ENCODE assay signal across 19 cellular contexts in genomic region chr21:38470762-38471161, GRCh38. TPM values are rescaled to one million over a fixed set of nuclear protein-coding genes. Genes with fewer than 3 reads are reported as not detected.
DNase-seq lines count a peak whose midpoint lies in the region; ATAC-seq, FAIRE-seq and TF ChIP-seq lines count a peak whose summit lies in the region.
"Had no signal": no experiment of that assay in that cellular context is flagged by ENCODE, and none has a peak within 500 bp of the region (broad histone marks: within the 10 kb centered on the region; RNA-seq: fewer than 3 reads in every experiment).

No MANE protein-coding gene starts in this region.

- H3K4me1 ChIP-seq in endothelial cell of umbilical vein (ENCODE audit: control insufficient read depth, extremely low read depth, insufficient read depth, low read length) = peaks cover 67% of the 10 kb centered on the region
- no peaks in the 10 kb centered on the region for H3K4me1 ChIP-seq in A673 (ENCODE audit: insufficient read depth, low read length, poor library complexity, severe bottlenecking)
- H3K4me1 ChIP-seq: neural progenitor cell had no signal

- no peak overlapping the region for H3K9ac ChIP-seq in endothelial cell of umbilical vein (replicated peaks; ENCODE audit: extremely low read depth, insufficient read depth, low read length)
- H3K9ac ChIP-seq: neural progenitor cell had no signal

- H3K27ac ChIP-seq in endothelial cell of umbilical vein (ENCODE audit: insufficient read depth, low read depth, low read length) (peak overlapping the region; percentile 63), A673 (ENCODE audit: low read depth, low read length, poor library complexity, severe bottlenecking) (no peak overlapping the region)
- H3K27ac ChIP-seq: neural progenitor cell had no signal

- H3K4me3 ChIP-seq in endothelial cell of umbilical vein (replicated peaks in 1 of 3; ENCODE audit: insufficient read depth in 1 of 3, low read depth in 1 of 3, low read length in 3 of 3) (no peak overlapping the region), A673 (ENCODE audit: low read depth, low read length, poor library complexity, severe bottlenecking) (no peak overlapping the region)
- H3K4me3 ChIP-seq: neural progenitor cell had no signal

- intact Hi-C loops in endothelial cell of umbilical vein (cut with micrococcal nuclease) = loop anchor here (10.0 kb wide), 1 partner anchor 166 kb away; no protein-coding TSS in a partner anchor
- intact Hi-C loops in A673 (cut with micrococcal nuclease; ENCODE audit: unreplicated experiment) = no loop called here

- no peak overlapping the region for H3K4me3 Mint-ChIP-seq in WTC11
- H3K4me3 Mint-ChIP-seq: activated CD4-positive, alpha-beta T cell treated with anti-CD3 and anti-CD28 coated beads, Interleukin-2, amount 10 ng/mL, durations not matched to agents 7 days and 5 days; activated naive CD8-positive, alpha-beta T cell treated with anti-CD3 and anti-CD28 coated beads, Interleukin-2, amount 10 ng/mL, durations not matched to agents 7 days and 5 days; memory B cell; neural progenitor cell; stimulated activated effector memory CD8-positive, alpha-beta T cell treated with anti-CD3 and anti-CD28 coated beads, Interleukin-12 subunit alpha, Interleukin-12 subunit beta, amount 100 ng/mL, for 72 hours had no signal

- TF ChIP-seq POLR2A in endothelial cell of umbilical vein (IDR thresholded peaks at IDR 0.05; ENCODE audit: low read depth, low read length) = no peak

- POLR2A ChIA-PET in endothelial cell of umbilical vein (lab: Charles Lee) (interaction anchor here (1.3 kb wide), 1 partner anchor 16 kb away, joined by 7 read pairs; no protein-coding TSS in a partner anchor), WTC11 (lab: Charles Lee) (no interaction called here), A673 (lab: Charles Lee; ENCODE audit: low non-redundant PET) (no interaction called here)

- no peak overlapping the region for H3K27ac Mint-ChIP-seq in WTC11
- H3K27ac Mint-ChIP-seq: activated CD4-positive, alpha-beta T cell treated with anti-CD3 and anti-CD28 coated beads, Interleukin-2, amount 10 ng/mL, durations not matched to agents 7 days and 5 days; activated naive CD8-positive, alpha-beta T cell treated with anti-CD3 and anti-CD28 coated beads, Interleukin-2, amount 10 ng/mL, durations not matched to agents 7 days and 5 days; memory B cell; neural progenitor cell; stimulated activated effector memory CD8-positive, alpha-beta T cell treated with anti-CD3 and anti-CD28 coated beads, Interleukin-12 subunit alpha, Interleukin-12 subunit beta, amount 100 ng/mL, for 72 hours had no signal

- dilution Hi-C loops in endothelial cell of umbilical vein (cut with MboI; ENCODE audit: extremely low pct_ligation_motif_present, low sequenced_read_pairs) = no loop called here

- ATAC-seq in omental fat pad (ENCODE audit: low FRiP score) (peak; percentile 50), WTC11 (no peak), GM21390 (IDR thresholded peaks at IDR 0.05; ENCODE audit: unreplicated experiment) (no peak)
- ATAC-seq: sciatic nerve; stimulated activated effector memory CD8-positive, alpha-beta T cell treated with anti-CD3 and anti-CD28 coated beads, Interleukin-12 subunit alpha, Interleukin-12 subunit beta, amount 100 ng/mL, for 72 hours had no signal

- H3K27me3 ChIP-seq in endothelial cell of umbilical vein (ENCODE audit: control insufficient read depth in 2 of 2, insufficient read depth in 2 of 2, low read length in 2 of 2) (no peaks in the 10 kb centered on the region), A673 (replicated peaks; ENCODE audit: insufficient read depth, low read depth, low read length, poor library complexity) (peaks cover 18% of the 10 kb centered on the region)

- BruUV-seq in endothelial cell of umbilical vein (replicated peaks; lab: Mats Ljungman, UMichigan) (no TSS peak), A673 (replicated peaks; lab: Mats Ljungman, UMichigan) (no TSS peak)

- H4K20me1 ChIP-seq in endothelial cell of umbilical vein (replicated peaks; ENCODE audit: control insufficient read depth, extremely low read depth, insufficient read depth, low read length) = peaks cover 5% of the 10 kb centered on the region

- no peaks in the 10 kb centered on the region for H3K9me1 ChIP-seq in endothelial cell of umbilical vein (replicated peaks; ENCODE audit: control insufficient read depth, extremely low read depth, insufficient read depth, low read length)

- no peaks in the 10 kb centered on the region for H3K9me3 Mint-ChIP-seq in WTC11
- H3K9me3 Mint-ChIP-seq: activated CD4-positive, alpha-beta T cell treated with anti-CD3 and anti-CD28 coated beads, Interleukin-2, amount 10 ng/mL, durations not matched to agents 7 days and 5 days; neural progenitor cell had no signal

- H3K36me3 ChIP-seq in endothelial cell of umbilical vein (ENCODE audit: control insufficient read depth in 2 of 2, extremely low read depth in 1 of 2, insufficient read depth in 2 of 2, low read length in 2 of 2) (peaks cover 11 to 15% of the 10 kb centered on the region in 2 experiments), A673 (ENCODE audit: insufficient read depth, low read length, poor library complexity, severe bottlenecking) (no peaks in the 10 kb centered on the region)
- H3K36me3 ChIP-seq: neural progenitor cell had no signal

- H3K4me1 Mint-ChIP-seq in WTC11 = peaks cover 62% of the 10 kb centered on the region
- H3K4me1 Mint-ChIP-seq: activated CD4-positive, alpha-beta T cell treated with anti-CD3 and anti-CD28 coated beads, Interleukin-2, amount 10 ng/mL, durations not matched to agents 7 days and 5 days; activated naive CD8-positive, alpha-beta T cell treated with anti-CD3 and anti-CD28 coated beads, Interleukin-2, amount 10 ng/mL, durations not matched to agents 7 days and 5 days; memory B cell; stimulated activated effector memory CD8-positive, alpha-beta T cell treated with anti-CD3 and anti-CD28 coated beads, Interleukin-12 subunit alpha, Interleukin-12 subunit beta, amount 100 ng/mL, for 72 hours had no signal

- H2AFZ ChIP-seq in endothelial cell of umbilical vein (ENCODE audit: low read depth, low read length) = no peak overlapping the region
- H2AFZ ChIP-seq: neural progenitor cell had no signal

- no peaks in the 10 kb centered on the region; the same call in 1 of the 2 replicates for H3K27me3 Mint-ChIP-seq in WTC11 (ENCODE audit: low read depth)

- no peak for TF ChIP-seq CTCF in endothelial cell of umbilical vein (IDR thresholded peaks at IDR 0.05; ENCODE audit: extremely low read depth in 1 of 2, insufficient read depth in 1 of 2, low read depth in 1 of 2, low read length in 2 of 2)
- TF ChIP-seq CTCF in omental fat pad (IDR thresholded peaks at IDR 0.05) = no peak
- TF ChIP-seq CTCF in WTC11 (IDR thresholded peaks at IDR 0.05) = no peak
- no peak for TF ChIP-seq CTCF in A673 (conservative IDR thresholded peaks at IDR 0.05; ENCODE audit: low read depth, low read length)

- H3K36me3 Mint-ChIP-seq in WTC11 = no peaks in the 10 kb centered on the region
- H3K36me3 Mint-ChIP-seq: activated naive CD8-positive, alpha-beta T cell treated with anti-CD3 and anti-CD28 coated beads, Interleukin-2, amount 10 ng/mL, durations not matched to agents 7 days and 5 days; memory B cell; neural progenitor cell; stimulated activated effector memory CD8-positive, alpha-beta T cell treated with anti-CD3 and anti-CD28 coated beads, Interleukin-12 subunit alpha, Interleukin-12 subunit beta, amount 100 ng/mL, for 72 hours had no signal

- peaks cover 98% of the 10 kb centered on the region for H3K79me2 ChIP-seq in endothelial cell of umbilical vein (ENCODE audit: control insufficient read depth, insufficient read depth, low read length)

- H3K9me3 ChIP-seq in endothelial cell of umbilical vein (replicated peaks; ENCODE audit: control insufficient read depth, insufficient read depth, low read length) (no peaks in the 10 kb centered on the region), A673 (ENCODE audit: low read depth, low read length, poor library complexity, severe bottlenecking) (no peaks in the 10 kb centered on the region)

- peak; percentile 61 for FAIRE-seq in endothelial cell of umbilical vein (lab: Jason Lieb, UNC)

- DNase-seq in NCI-H2029 (lab: John Stamatoyannopoulos, UW) (peak; percentile 14), NCI-H2029 treated with DMSO at 0.1 percent for 48 hours (lab: John Stamatoyannopoulos, UW) (no peak), RPMI7951 (ENCODE audit: low read depth) (peak; percentile 46), endothelial cell of umbilical vein (ENCODE audit: low read depth, low spot score) (peak; percentile 80), omental fat pad (ENCODE audit: low spot score) (no peak), WTC11 (ENCODE audit: low spot score) (no peak), A673 (ENCODE audit: low spot score) (no peak)
- DNase-seq: 8988T; activated CD4-positive, alpha-beta T cell treated with anti-CD3 and anti-CD28 coated beads, Interleukin-2, amount 10 ng/mL, durations not matched to agents 7 days and 5 days; activated naive CD8-positive, alpha-beta T cell treated with anti-CD3 and anti-CD28 coated beads, Interleukin-2, amount 10 ng/mL, durations not matched to agents 7 days and 5 days; activated T-cell treated with anti-CD3 and anti-CD28 coated beads, Interleukin-2, amount 50 U/mL, for 1 hour; COR-L47; NCI-H1417; NCI-H446 had no signal

- H3K4me2 ChIP-seq in endothelial cell of umbilical vein (ENCODE audit: insufficient read depth, low read length) = peak overlapping the region; percentile 72
- H3K4me2 ChIP-seq: neural progenitor cell had no signal

- CTCF ChIA-PET in endothelial cell of umbilical vein (lab: Charles Lee) = interaction anchor here (1.3 to 2.3 kb wide), 6 partner anchors 10 to 35 kb away, joined by 3 to 9 read pairs (median 6); no protein-coding TSS in a partner anchor
- CTCF ChIA-PET in WTC11 (lab: Charles Lee) = interaction anchor here (1.0 kb wide), 1 partner anchor 158 kb away, joined by 3 read pairs; no protein-coding TSS in a partner anchor
- CTCF ChIA-PET in A673 (lab: Charles Lee) = no interaction called here

TF ChIP-seq in endothelial cell of umbilical vein, 7 proteins besides CTCF, POLR2A, EP300 and RAD21 (continues in another document):
- TF ChIP-seq FOS (IDR thresholded peaks at IDR 0.05; ENCODE audit: borderline replicate concordance, insufficient read depth, low read length) = peak; percentile 39

RNA-seq across cellular contexts. Expression of gene ERG, which starts 27.5 kb away (rescaled TPM):
- total RNA-seq in RPMI7951 (2014; rRNA removed; shearing (Covaris generic)) = not detected in 2 replicates
- 210 and 223 TPM in 2 replicates for total RNA-seq in endothelial cell of umbilical vein
- polyA plus RNA-seq in endothelial cell of umbilical vein = 173 and 202 TPM in 2 replicates
- polyA plus RNA-seq in endothelial cell of umbilical vein (2011; cell fraction: cytosol; rRNA removed) = 102 and 124 TPM in 2 replicates
- 226 and 271 TPM in 2 replicates for polyA plus RNA-seq in endothelial cell of umbilical vein (2011; cell fraction: nucleus; rRNA removed)
- 146 and 167 TPM in 2 replicates for polyA plus RNA-seq in endothelial cell of umbilical vein (2012)
- 250 and 253 TPM in 2 replicates for polyA minus RNA-seq in endothelial cell of umbilical vein
- polyA minus RNA-seq in endothelial cell of umbilical vein (2011; cell fraction: cytosol; rRNA and poly(A)+ RNA removed) = not detected
- polyA minus RNA-seq in endothelial cell of umbilical vein (2011; cell fraction: nucleus; rRNA and poly(A)+ RNA removed) = 356 and 482 TPM in 2 replicates
- total RNA-seq in omental fat pad = 10 to 100 TPM; 10.7 to 63.7 (median 41.0) TPM
- total RNA-seq in WTC11 (2021) = 2.8 to 4.5 TPM (median 3.8 TPM) in 3 replicates
- not detected in 2 replicates for total RNA-seq in A673 (2021)
- total RNA-seq: activated CD4-positive, alpha-beta T cell treated with anti-CD3 and anti-CD28 coated beads, Interleukin-2, amount 10 ng/mL, durations not matched to agents 7 days and 5 days; activated naive CD8-positive, alpha-beta T cell treated with anti-CD3 and anti-CD28 coated beads, Interleukin-2, amount 10 ng/mL, durations not matched to agents 7 days and 5 days had no signal

Comparison
In these comparisons a context has a peak if more than half of its experiments do, and no peak if none do; other contexts are left out.
1. DNase-seq: peak in NCI-H2029 (single experiment), RPMI7951 (single experiment) and endothelial cell of umbilical vein (single experiment); none in NCI-H2029 treated with DMSO at 0.1 percent for 48 hours (single experiment), omental fat pad (single experiment), WTC11 (single experiment) and A673 (single experiment).